Comparison of ENCODE assay signal across 22 cellular contexts in the genomic region with DNA sequence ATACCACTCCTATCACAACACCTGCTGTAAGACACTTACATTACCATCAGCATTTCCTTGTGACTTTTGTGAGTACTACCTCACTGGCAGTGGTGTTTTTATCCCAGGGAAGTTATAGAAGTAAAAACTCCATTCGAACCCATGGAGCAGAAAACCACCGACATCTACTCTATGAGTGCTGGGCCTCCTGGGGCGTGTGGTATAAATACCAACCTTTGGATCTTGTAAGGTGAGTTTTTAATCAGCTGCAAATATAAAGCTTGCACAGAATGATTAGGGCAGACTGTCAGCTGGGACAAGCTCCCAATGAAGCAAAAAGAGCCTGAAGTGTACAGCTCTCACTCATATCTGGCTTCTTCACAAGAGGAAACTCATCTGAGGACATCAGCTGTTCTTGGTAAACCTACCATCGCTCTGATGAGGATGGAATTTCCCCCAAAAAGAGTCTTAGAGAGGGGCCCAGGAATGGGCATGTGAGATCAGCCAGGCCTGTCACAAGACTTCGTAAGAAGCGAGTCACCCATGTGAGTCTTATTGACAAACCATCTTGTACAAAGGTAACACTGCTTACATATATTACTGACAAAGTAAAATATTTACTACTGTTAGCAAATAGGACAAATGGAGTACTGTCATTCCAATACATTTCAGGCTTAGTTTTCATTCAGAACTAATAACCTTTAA.
DNase-seq lines count a peak whose midpoint lies in the region; ATAC-seq, FAIRE-seq and TF ChIP-seq lines count a peak whose summit lies in the region.
"Had no signal": no experiment of that assay in that cellular context is flagged by ENCODE, and none has a peak within 500 bp of the region (broad histone marks: within the 10 kb centered on the region; RNA-seq: fewer than 3 reads in every experiment).

No MANE protein-coding gene starts in this region.

- no peak overlapping the region for H3K4me3 Mint-ChIP-seq in astrocyte (ENCODE audit: unreplicated experiment)
- H3K4me3 Mint-ChIP-seq: CD8-positive, alpha-beta T cell had no signal

- peak overlapping the region; percentile 41 for H3K27ac Mint-ChIP-seq in astrocyte (ENCODE audit: unreplicated experiment)
- H3K27ac Mint-ChIP-seq: CD8-positive, alpha-beta T cell had no signal

- H3K9ac ChIP-seq in astrocyte (ENCODE audit: low read length), result no peak overlapping the region
- H3K9ac ChIP-seq: BLaER1 treated with 17β-estradiol and CSF1 and Interleukin-3, amounts not matched to agents 10 nM and 100 nM; SK-N-SH had no signal

- no peaks in the 10 kb centered on the region for H3K36me3 ChIP-seq in astrocyte (ENCODE audit: insufficient read depth, low read length)
- no peaks in the 10 kb centered on the region for H3K36me3 ChIP-seq in hepatocyte (replicated peaks; ENCODE audit: insufficient read depth, low read depth)
- H3K36me3 ChIP-seq in prostate gland, result no peaks in the 10 kb centered on the region
- H3K36me3 ChIP-seq: BLaER1 treated with 17β-estradiol and CSF1 and Interleukin-3, amounts not matched to agents 10 nM and 100 nM; HAP-1 had no signal

- H3K27ac ChIP-seq in astrocyte (ENCODE audit: low read depth, low read length) (no peak overlapping the region), hepatocyte (peak overlapping the region; percentile 93), prostate gland (peak overlapping the region; percentile 18 to 38)
- H3K27ac ChIP-seq: BLaER1 treated with 17β-estradiol and CSF1 and Interleukin-3, amounts not matched to agents 10 nM and 100 nM had no signal

- no peak for FAIRE-seq in astrocyte (lab: Jason Lieb, UNC)
- FAIRE-seq: D721Med, G401.6, HTR-8/SVneo had no signal

- H3K9me3 ChIP-seq in astrocyte (ENCODE audit: insufficient read depth, low read depth, low read length) (no peaks in the 10 kb centered on the region), hepatocyte (ENCODE audit: low read depth) (no peaks in the 10 kb centered on the region), prostate gland (no peaks in the 10 kb centered on the region)
- H3K9me3 ChIP-seq: BLaER1 treated with 17β-estradiol and CSF1 and Interleukin-3, amounts not matched to agents 10 nM and 100 nM; HAP-1; SK-N-SH had no signal

- TF ChIP-seq CTCF in astrocyte (IDR thresholded peaks at IDR 0.05; ENCODE audit: insufficient read depth, low read depth, low read length) (no peak), hepatocyte (IDR thresholded peaks at IDR 0.05; ENCODE audit: poor library complexity) (no peak), prostate gland (IDR thresholded peaks at IDR 0.05) (no peak)

- TF ChIP-seq POLR2A in prostate gland (IDR thresholded peaks at IDR 0.05), result no peak

- peaks cover 19% of the 10 kb centered on the region for H3K4me1 Mint-ChIP-seq in astrocyte (ENCODE audit: low read depth, unreplicated experiment)

- H3K27me3 ChIP-seq in astrocyte (ENCODE audit: insufficient read depth, low read length), result no peaks in the 10 kb centered on the region
- no peaks in the 10 kb centered on the region for H3K27me3 ChIP-seq in hepatocyte
- no peaks in the 10 kb centered on the region for H3K27me3 ChIP-seq in prostate gland (replicated peaks; ENCODE audit: insufficient read depth)
- H3K27me3 ChIP-seq: BLaER1 treated with 17β-estradiol and CSF1 and Interleukin-3, amounts not matched to agents 10 nM and 100 nM had no signal

- no peak for ATAC-seq in HG03159 (IDR thresholded peaks at IDR 0.05; ENCODE audit: unreplicated experiment)
- ATAC-seq: CD8-positive, alpha-beta T cell had no signal

- H3K9me2 ChIP-seq in hepatocyte (replicated peaks; ENCODE audit: insufficient read depth), result no peaks in the 10 kb centered on the region
- H3K9me2 ChIP-seq: SK-N-SH had no signal

- H2AFZ ChIP-seq in astrocyte (ENCODE audit: low read depth, low read length) (no peak overlapping the region), hepatocyte (no peak overlapping the region)

- H3K4me1 ChIP-seq in astrocyte (ENCODE audit: insufficient read depth, low read length) (no peaks in the 10 kb centered on the region), hepatocyte (ENCODE audit: insufficient read depth) (peaks cover 5% of the 10 kb centered on the region), prostate gland (replicated peaks) (no peaks in the 10 kb centered on the region)
- H3K4me1 ChIP-seq: BLaER1 treated with 17β-estradiol and CSF1 and Interleukin-3, amounts not matched to agents 10 nM and 100 nM; HAP-1 had no signal

- DNase-seq in LHCN-M2 (ENCODE audit: low read depth) (peak; percentile 5), astrocyte (ENCODE audit: low read depth) (no peak), hepatocyte (ENCODE audit: low spot score) (peak; percentile 59), prostate gland (ENCODE audit: low spot score) (no peak), GM03348 (ENCODE audit: low spot score) (no peak), EL (no peak)
- DNase-seq: CD8-positive, alpha-beta T cell; DND-41; IMR-90; MM.1S; NCI-H1092 treated with DMSO at 0.1 percent for 48 hours; NCI-H146; NCI-H2029 treated with DMSO at 0.1 percent for 48 hours; NK-92 treated with Interleukin-12 subunit alpha and Interleukin-12 subunit beta, amount 100 ng/mL, for 24 hours; SHP77 treated with DMSO at 0.1 percent for 48 hours; SK-N-SH had no signal

- WGBS in hepatocyte (ENCODE audit: low lambda C conversion rate, missing lambda C conversion rate), result 71% methylated on average over 6 of the region's 6 CpGs
- WGBS in prostate gland, result 77% methylated on average over 6 of the region's 6 CpGs

- H3K9me3 Mint-ChIP-seq in astrocyte (ENCODE audit: unreplicated experiment), result no peaks in the 10 kb centered on the region
- H3K9me3 Mint-ChIP-seq: CD8-positive, alpha-beta T cell had no signal

- intact Hi-C loops in prostate gland (cut with DNase I), result no loop called here

- H3K27me3 Mint-ChIP-seq in astrocyte (ENCODE audit: low read depth, unreplicated experiment), result no peaks in the 10 kb centered on the region

- H3K36me3 Mint-ChIP-seq in astrocyte (ENCODE audit: low read depth, unreplicated experiment), result peaks cover 8% of the 10 kb centered on the region
- H3K36me3 Mint-ChIP-seq: CD8-positive, alpha-beta T cell had no signal

- H3K4me2 ChIP-seq in astrocyte (ENCODE audit: low read length) (no peak overlapping the region), hepatocyte (no peak overlapping the region)
- H3K4me2 ChIP-seq: BLaER1 treated with 17β-estradiol and CSF1 and Interleukin-3, amounts not matched to agents 10 nM and 100 nM; SK-N-SH had no signal

- no peaks in the 10 kb centered on the region for H3K79me2 ChIP-seq in astrocyte (ENCODE audit: insufficient read depth, low read length)
- H3K79me2 ChIP-seq in hepatocyte, result no peaks in the 10 kb centered on the region

- no peaks in the 10 kb centered on the region for H4K20me1 ChIP-seq in astrocyte (ENCODE audit: insufficient read depth, low read length)
- H4K20me1 ChIP-seq in hepatocyte (ENCODE audit: insufficient read depth, poor library complexity, severe bottlenecking), result no peaks in the 10 kb centered on the region
- H4K20me1 ChIP-seq: BLaER1 treated with 17β-estradiol and CSF1 and Interleukin-3, amounts not matched to agents 10 nM and 100 nM had no signal

- H3K4me3 ChIP-seq in astrocyte (ENCODE audit: insufficient read depth, low read depth, low read length) (no peak overlapping the region), hepatocyte (no peak overlapping the region), prostate gland (no peak overlapping the region)
- H3K4me3 ChIP-seq: BLaER1 treated with 17β-estradiol and CSF1 and Interleukin-3, amounts not matched to agents 10 nM and 100 nM; HAP-1 had no signal

Comparison
In these comparisons a context has a peak if more than half of its experiments do, and no peak if none do; other contexts are left out.
1. DNase-seq: peak in LHCN-M2 (single experiment) and hepatocyte (single experiment); none in astrocyte (single experiment), prostate gland (single experiment), GM03348 (single experiment) and EL (single experiment).